8 cellular contexts compared by ENCODE assay signal in genomic region chr13:42275098-42275471, GRCh38. TPM values are rescaled to one million over a fixed set of nuclear protein-coding genes. Genes with fewer than 3 reads are reported as not detected.
DNase-seq lines count a peak whose midpoint lies in the region; ATAC-seq, FAIRE-seq and TF ChIP-seq lines count a peak whose summit lies in the region.

No MANE protein-coding gene starts in this region.

- peaks cover 20% of the 10 kb centered on the region for H3K4me1 Mint-ChIP-seq in endothelial cell (ENCODE audit: unreplicated experiment)
- peaks cover 50 to 55% of the 10 kb centered on the region in 2 donors for H3K4me1 Mint-ChIP-seq in natural killer cell

- in situ Hi-C loops in GM13976 (cut with MboI; ENCODE audit: low sequenced_read_pairs, unreplicated experiment), result no loop called here

- DNase-seq in GM13976 (ENCODE audit: low spot score), result peak; percentile 27
- no peak for DNase-seq in endothelial cell (ENCODE audit: low spot score)
- no peak for DNase-seq in natural killer cell
- no peak for DNase-seq in left lobe of liver (ENCODE audit: low spot score)
- DNase-seq in HTR-8/SVneo (ENCODE audit: insufficient read length, low spot score), result no peak

- TF ChIP-seq CTCF in GM13976 (IDR thresholded peaks at IDR 0.05; ENCODE audit: borderline replicate concordance, control extremely low read depth, extremely low read depth, insufficient read depth, missing control alignments) (no peak), endothelial cell (IDR thresholded peaks at IDR 0.05; ENCODE audit: unreplicated experiment) (no peak), natural killer cell (IDR thresholded peaks at IDR 0.05) (no peak)

- no peak overlapping the region for H3K4me3 Mint-ChIP-seq in endothelial cell (ENCODE audit: unreplicated experiment)
- H3K4me3 Mint-ChIP-seq in natural killer cell, result no peak overlapping the region

- ATAC-seq in GM19452 (IDR thresholded peaks at IDR 0.05; ENCODE audit: unreplicated experiment) (peak; percentile 37), HG03565 (IDR thresholded peaks at IDR 0.05; ENCODE audit: unreplicated experiment) (peak; percentile 26), natural killer cell (no peak), left lobe of liver (no peak), HG02840 (IDR thresholded peaks at IDR 0.05; ENCODE audit: low FRiP score, unreplicated experiment) (no peak)

- H3K27ac Mint-ChIP-seq in endothelial cell (ENCODE audit: unreplicated experiment), result peak overlapping the region; percentile 33
- peak overlapping the region in 1 of 2 donors; percentile 57 for H3K27ac Mint-ChIP-seq in natural killer cell

- H3K9me3 Mint-ChIP-seq in endothelial cell (ENCODE audit: unreplicated experiment), result no peaks in the 10 kb centered on the region
- no peaks in the 10 kb centered on the region for H3K9me3 Mint-ChIP-seq in natural killer cell

- FAIRE-seq in HTR-8/SVneo (lab: Jason Lieb, UNC), result no peak

- H3K36me3 Mint-ChIP-seq in endothelial cell (ENCODE audit: low read depth, unreplicated experiment), result peaks cover 11% of the 10 kb centered on the region
- H3K36me3 Mint-ChIP-seq in natural killer cell, result no peaks in the 10 kb centered on the region

- intact Hi-C loops in natural killer cell (cut with micrococcal nuclease), result no loop called here

- peaks cover 3% of the 10 kb centered on the region for H3K27me3 Mint-ChIP-seq in endothelial cell (ENCODE audit: unreplicated experiment)
- H3K27me3 Mint-ChIP-seq in natural killer cell (ENCODE audit: low read depth in 2 of 2), result no peaks in the 10 kb centered on the region

RNA-seq across cellular contexts. Expression of gene AKAP11, which starts 3.1 kb away (rescaled TPM):
- 22.7 TPM for total RNA-seq in endothelial cell (ENCODE audit: unreplicated experiment)
- total RNA-seq in natural killer cell, result 10 to 100 TPM; 23.6 to 31.9 (median 26.8) TPM
- 8.0 TPM for total RNA-seq in left lobe of liver

Comparison
In these comparisons a context has a peak if more than half of its experiments do, and no peak if none do; other contexts are left out.
1. ATAC-seq: peak in GM19452 (single experiment) and HG03565 (single experiment); none in natural killer cell (0 of 3), left lobe of liver (single experiment) and HG02840 (single experiment).